In the genomic region with DNA sequence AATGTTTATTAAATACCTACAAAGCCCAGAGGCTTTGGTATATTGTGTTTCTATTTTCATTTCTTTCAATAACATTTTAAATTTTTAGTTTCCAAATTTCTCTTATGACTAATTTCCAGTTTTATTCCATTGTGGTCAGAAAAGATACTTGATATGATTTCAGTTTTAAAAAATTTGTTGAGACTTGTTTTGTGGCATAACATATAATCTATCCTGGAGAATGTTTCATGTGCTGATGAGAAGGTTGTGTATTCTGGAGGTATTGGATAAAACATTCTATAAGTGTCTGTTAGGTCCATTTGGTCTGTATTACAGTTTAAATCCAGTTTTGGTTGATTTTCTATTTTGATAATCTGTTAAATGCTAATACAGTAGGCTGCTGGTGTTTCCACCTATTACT, we compare ENCODE assay signal across 32 cellular contexts. TPM values are rescaled to one million over a fixed set of nuclear protein-coding genes. Genes with fewer than 3 reads are reported as not detected.
DNase-seq lines count a peak whose midpoint lies in the region; ATAC-seq and TF ChIP-seq lines count a peak whose summit lies in the region.
"Had no signal": no experiment of that assay in that cellular context is flagged by ENCODE, and none has a peak within 500 bp of the region (broad histone marks: within the 10 kb centered on the region; RNA-seq: fewer than 3 reads in every experiment).

No MANE protein-coding gene starts in this region.

- peak overlapping the region; percentile 97 for H3K4me2 ChIP-seq in PC-9

- no peak overlapping the region for H3K27ac ChIP-seq in CD4-positive, CD25-positive, alpha-beta regulatory T cell (ENCODE audit: insufficient read depth, low read length, poor library complexity, severe bottlenecking)
- peak overlapping the region; percentile 48 for H3K27ac ChIP-seq in PC-9
- H3K27ac ChIP-seq: lower lobe of right lung, prostate gland, RWPE1, sigmoid colon, SK-N-MC, upper lobe of left lung, WERI-Rb-1 had no signal

- ATAC-seq in CD4-positive, CD25-positive, alpha-beta regulatory T cell (ENCODE audit: low read depth in 2 of 2) = no peak
- ATAC-seq: lower lobe of right lung had no signal

- no peak overlapping the region for H3K4me3 Mint-ChIP-seq in CD4-positive, CD25-positive, alpha-beta regulatory T cell
- H3K4me3 Mint-ChIP-seq: HFFc6, neural crest cell had no signal

- H3K27ac Mint-ChIP-seq in CD4-positive, CD25-positive, alpha-beta regulatory T cell = no peak overlapping the region
- H3K27ac Mint-ChIP-seq: HFFc6 had no signal

- no TSS peak for BruUV-seq in PC-9 (replicated peaks; lab: Mats Ljungman, UMichigan)

- TF ChIP-seq CTCF in PC-9 (conservative IDR thresholded peaks at IDR 0.05) (no peak), epithelial cell of esophagus (IDR thresholded peaks at IDR 0.05; ENCODE audit: insufficient read depth, low read depth, low read length, missing control alignments) (no peak)

- no peaks in the 10 kb centered on the region for H3K79me2 ChIP-seq in PC-9 (ENCODE audit: low read depth)

- no peaks in the 10 kb centered on the region for H3K9me3 ChIP-seq in CD4-positive, CD25-positive, alpha-beta regulatory T cell (ENCODE audit: control insufficient read depth in 2 of 2, low read length in 2 of 2)
- H3K9me3 ChIP-seq in ES-I3 (ENCODE audit: control insufficient read depth, insufficient read depth, low read length) = 0 out of 2 replicates have a peak, but pooled peaks cover 3% of the 10 kb centered on the region
- peaks cover 13% of the 10 kb centered on the region for H3K9me3 ChIP-seq in PC-9 (ENCODE audit: insufficient read depth, low read depth)
- H3K9me3 ChIP-seq: mucosa of descending colon, prostate gland, upper lobe of left lung had no signal

- peaks cover 0 to 9% (median 3%) of the 10 kb centered on the region in 7 donors for H3K9me3 Mint-ChIP-seq in CD4-positive, CD25-positive, alpha-beta regulatory T cell
- H3K9me3 Mint-ChIP-seq: HFFc6 had no signal

- H3K4me1 ChIP-seq in CD4-positive, CD25-positive, alpha-beta regulatory T cell (ENCODE audit: control insufficient read depth, insufficient read depth, low read length, poor library complexity, severe bottlenecking) = peaks cover 3% of the 10 kb centered on the region
- H3K4me1 ChIP-seq in ES-I3 (ENCODE audit: insufficient read depth, low read length) (no peaks in the 10 kb centered on the region), PC-9 (replicated peaks; ENCODE audit: insufficient read depth) (peaks cover 12% of the 10 kb centered on the region)
- H3K4me1 ChIP-seq: lower lobe of right lung, prostate gland, sigmoid colon, upper lobe of left lung had no signal

- no peaks in the 10 kb centered on the region for H4K20me1 ChIP-seq in PC-9 (ENCODE audit: insufficient read depth)

- DNase-seq in CD4-positive, CD25-positive, alpha-beta regulatory T cell = no peak
- no peak for DNase-seq in PC-9
- peak; percentile 18 for DNase-seq in epithelial cell of esophagus (ENCODE audit: low read depth)
- no peak for DNase-seq in SIG-M5 treated with dmso at 0.1 percent for 504 hours (lab: John Stamatoyannopoulos, UW; ENCODE audit: unreplicated experiment)
- no peak for DNase-seq in NK-92 (lab: John Stamatoyannopoulos, UW; ENCODE audit: unreplicated experiment)
- DNase-seq in occipital lobe (lab: John Stamatoyannopoulos, UW) = no peak
- DNase-seq in superior temporal gyrus (ENCODE audit: extremely low spot score) = no peak
- DNase-seq: activated CD4-positive, alpha-beta T cell treated with anti-CD3 and anti-CD28 coated beads, Interleukin-2, amount 50 U/mL, for 48 hours; activated naive CD4-positive, alpha-beta T cell treated with Interleukin-2 at 50 U/mL for 16 hours; activated T-cell treated with anti-CD3 and anti-CD28 coated beads, Interleukin-2, amount 50 U/mL, for 1 hour; aorta; caudate nucleus; dermis blood vessel endothelial cell; glutamatergic neuron; HFFc6; KG1; lower lobe of right lung; mucosa of descending colon; NCI-H1694 treated with DMSO at 0.1 percent for 48 hours; NCI-H2171; NCI-H526; sigmoid colon; stimulated activated CD8-positive, alpha-beta memory T cell treated with anti-CD3 and anti-CD28 coated beads, Interleukin-4, amount 100 ng/mL, for 48 hours; upper lobe of left lung; WERI-Rb-1 had no signal

- H2AFZ ChIP-seq in PC-9 = peak overlapping the region; percentile 99

- H3K27me3 ChIP-seq in CD4-positive, CD25-positive, alpha-beta regulatory T cell (ENCODE audit: control insufficient read depth, insufficient read depth, low read length) = no peaks in the 10 kb centered on the region
- H3K27me3 ChIP-seq in PC-9 (ENCODE audit: insufficient read depth, low read depth) = no peaks in the 10 kb centered on the region
- H3K27me3 ChIP-seq: sigmoid colon, upper lobe of left lung had no signal

- intact Hi-C loops in PC-9 (cut with micrococcal nuclease; ENCODE audit: unreplicated experiment) = no loop called here

- H3K27me3 Mint-ChIP-seq in CD4-positive, CD25-positive, alpha-beta regulatory T cell = peaks cover 6% of the 10 kb centered on the region

- H3K4me1 Mint-ChIP-seq in CD4-positive, CD25-positive, alpha-beta regulatory T cell = peaks cover 0 to 8% (median 6%) of the 10 kb centered on the region in 4 donors
- H3K4me1 Mint-ChIP-seq: neural crest cell had no signal

- peak overlapping the region; percentile 4 for H3K4me3 ChIP-seq in CD4-positive, CD25-positive, alpha-beta regulatory T cell (ENCODE audit: low read depth, low read length)
- H3K4me3 ChIP-seq in PC-9 (peak overlapping the region; percentile 75), epithelial cell of esophagus (ENCODE audit: low read length) (no peak overlapping the region)
- H3K4me3 ChIP-seq: lower lobe of right lung, mucosa of descending colon, prostate gland, sigmoid colon, SK-N-MC, upper lobe of left lung had no signal

- H3F3A ChIP-seq in PC-9 (ENCODE audit: insufficient read depth, low read depth) = peaks cover 10% of the 10 kb centered on the region

- H3K9me2 ChIP-seq in PC-9 (ENCODE audit: insufficient read depth) = peaks cover 9% of the 10 kb centered on the region; the same call in 1 of the 2 replicates

- CTCF ChIA-PET in PC-9 (lab: Charles Lee) = no interaction called here

- H3K36me3 Mint-ChIP-seq in CD4-positive, CD25-positive, alpha-beta regulatory T cell = no peaks in the 10 kb centered on the region

- POLR2A ChIA-PET in PC-9 (lab: Charles Lee; ENCODE audit: unreplicated experiment) = no interaction called here

- H3K36me3 ChIP-seq in CD4-positive, CD25-positive, alpha-beta regulatory T cell (ENCODE audit: control insufficient read depth, insufficient read depth, low read length) = no peaks in the 10 kb centered on the region
- no peaks in the 10 kb centered on the region for H3K36me3 ChIP-seq in ES-I3 (ENCODE audit: insufficient read depth, low read length)
- H3K36me3 ChIP-seq in PC-9 (ENCODE audit: low read depth) = no peaks in the 10 kb centered on the region
- H3K36me3 ChIP-seq: lower lobe of right lung, prostate gland, sigmoid colon, upper lobe of left lung, WERI-Rb-1 had no signal

- peak overlapping the region; percentile 15; the same call in 1 of the 2 replicates for H3K9ac ChIP-seq in ES-I3 (ENCODE audit: low read depth, low read length)

RNA-seq across cellular contexts. Expression of a gene that starts 9.8 kb away (rescaled TPM):
- total RNA-seq in CD4-positive, CD25-positive, alpha-beta regulatory T cell = 0.05 TPM
- 1 to 10 TPM in 1 of 4 donors, under 1 TPM in 1, not detected in 2; 0.16 to 2.3 TPM for polyA plus RNA-seq in CD4-positive, CD25-positive, alpha-beta regulatory T cell
- total RNA-seq in PC-9 (2021) (0.31 and 0.63 TPM in 2 replicates), occipital lobe (0.94 TPM)

RNA-seq across cellular contexts. Expression of a gene that starts 36.3 kb away (rescaled TPM):
- not detected for total RNA-seq in CD4-positive, CD25-positive, alpha-beta regulatory T cell
- 1 to 10 TPM in 3 of 4 donors, under 1 TPM in 1; 0.71 to 3.8 (median 2.5) TPM for polyA plus RNA-seq in CD4-positive, CD25-positive, alpha-beta regulatory T cell
- total RNA-seq in PC-9 (2021) = 18.9 TPM in 2 replicates
- total RNA-seq in occipital lobe = 64.4 TPM

RNA-seq across cellular contexts. Expression of a gene that starts 40.0 kb away (rescaled TPM):
- not detected for total RNA-seq in CD4-positive, CD25-positive, alpha-beta regulatory T cell
- polyA plus RNA-seq in CD4-positive, CD25-positive, alpha-beta regulatory T cell = not detected
- total RNA-seq in PC-9 (2021) (not detected in 2 replicates), occipital lobe (not detected)
- total RNA-seq: aorta, dermis blood vessel endothelial cell, endothelial cell of umbilical vein, HFFc6, kidney epithelial cell, lower lobe of right lung, mucosa of descending colon, neural crest cell, prostate gland, sigmoid colon, upper lobe of left lung had no signal
- polyA plus RNA-seq: aorta, endothelial cell of umbilical vein, sigmoid colon had no signal

RNA-seq across cellular contexts. Expression of a gene that starts 47.9 kb away (rescaled TPM):
- total RNA-seq in CD4-positive, CD25-positive, alpha-beta regulatory T cell = 29.7 TPM
- 10 to 100 TPM in 2 of 4 donors, 1 to 10 TPM in 2; 6.3 to 11.3 (median 9.8) TPM for polyA plus RNA-seq in CD4-positive, CD25-positive, alpha-beta regulatory T cell
- 8.0 and 9.2 TPM in 2 replicates for total RNA-seq in PC-9 (2021)
- 16.5 TPM for total RNA-seq in occipital lobe

Comparison
In these comparisons a context has a peak if more than half of its experiments do, and no peak if none do; other contexts are left out.
1. RNA of a gene that starts 36.3 kb away (total RNA-seq): 64.4 TPM in occipital lobe (single experiment) and 18.9 TPM in PC-9; not detected in CD4-positive, CD25-positive, alpha-beta regulatory T cell (single experiment); every median in the first group is over 10 times any median in the second.